ENCODE assay signal across 19 cellular contexts in the genomic region with DNA sequence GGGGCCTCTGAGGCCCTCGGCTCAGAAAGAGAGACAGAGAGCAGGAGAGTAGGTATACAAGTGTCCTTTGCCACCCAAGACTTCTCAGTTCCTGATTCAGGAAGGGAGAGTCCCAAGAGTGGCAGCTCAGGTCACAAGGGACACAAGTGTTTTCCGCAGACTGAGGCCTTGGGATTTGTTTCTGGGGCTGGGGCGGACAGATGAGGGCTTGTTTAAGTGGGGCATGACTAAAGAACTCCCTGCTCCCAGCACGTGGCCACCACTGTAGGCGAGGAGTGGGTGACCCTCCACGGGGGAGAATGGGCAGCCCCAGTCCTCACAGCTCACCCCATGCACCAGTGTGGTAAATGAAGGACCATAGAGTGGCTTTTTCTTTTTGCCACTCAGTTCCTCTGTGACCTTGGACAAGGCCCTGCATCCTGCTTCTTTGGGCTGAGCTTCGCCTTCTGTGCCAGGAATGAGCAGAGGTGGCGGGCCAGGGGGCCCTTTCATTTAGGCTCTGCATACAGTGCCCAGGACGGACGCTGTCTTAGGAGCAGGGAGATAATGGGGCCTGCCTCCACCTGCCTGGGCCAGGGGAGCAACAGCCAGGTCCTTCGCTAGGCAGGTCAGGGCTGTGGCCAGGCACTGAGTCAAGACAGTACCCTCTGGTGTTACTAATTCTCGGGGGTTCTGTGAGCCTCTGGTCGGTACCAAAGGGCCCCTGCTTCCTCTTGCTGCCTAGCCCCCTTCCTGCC. TPM values are rescaled to one million over a fixed set of nuclear protein-coding genes. Genes with fewer than 3 reads are reported as not detected.
DNase-seq lines count a peak whose midpoint lies in the region; ATAC-seq and TF ChIP-seq lines count a peak whose summit lies in the region.
"Had no signal": no experiment of that assay in that cellular context is flagged by ENCODE, and none has a peak within 500 bp of the region (broad histone marks: within the 10 kb centered on the region; RNA-seq: fewer than 3 reads in every experiment).

No MANE protein-coding gene starts in this region.

- H3K4me1 Mint-ChIP-seq in WTC11 = peaks cover 7% of the 10 kb centered on the region

- no peak for TF ChIP-seq CTCF in WTC11 (IDR thresholded peaks at IDR 0.05)
- no peak for TF ChIP-seq CTCF in left lung (IDR thresholded peaks at IDR 0.05)
- no peak for TF ChIP-seq CTCF in prostate gland (IDR thresholded peaks at IDR 0.05)

- H3K27me3 Mint-ChIP-seq in WTC11 (ENCODE audit: low read depth) = no peaks in the 10 kb centered on the region
- H3K27me3 Mint-ChIP-seq: CD4-positive, alpha-beta T cell had no signal

- H3K27ac ChIP-seq in left lung (no peak overlapping the region), prostate gland (no peak overlapping the region)

- TF ChIP-seq POLR2A in prostate gland (IDR thresholded peaks at IDR 0.05) (no peak), GM18505 (IDR thresholded peaks at IDR 0.05; ENCODE audit: borderline replicate concordance, extremely low read depth, insufficient read depth, insufficient read length) (no peak)

- POLR2A ChIA-PET in WTC11 (lab: Charles Lee) = no interaction called here

- H3K4me3 Mint-ChIP-seq in WTC11 = no peak overlapping the region
- H3K4me3 Mint-ChIP-seq: CD4-positive, alpha-beta T cell had no signal

- H3K4me1 ChIP-seq in left lung = no peaks in the 10 kb centered on the region
- H3K4me1 ChIP-seq in prostate gland (replicated peaks) = no peaks in the 10 kb centered on the region

- intact Hi-C loops in left lung (cut with DNase I) = no loop called here
- intact Hi-C loops in prostate gland (cut with DNase I) = no loop called here

- 86% methylated on average over 13 of the region's 13 CpGs for WGBS in prostate gland

- ATAC-seq in WTC11 (no peak), left lung (peak; percentile 40), GM21515 (IDR thresholded peaks at IDR 0.05; ENCODE audit: unreplicated experiment) (no peak), GM18505 (IDR thresholded peaks at IDR 0.05; ENCODE audit: unreplicated experiment) (no peak)
- ATAC-seq: Panc1, Right ventricle myocardium inferior had no signal

- no peak overlapping the region for H3K4me3 ChIP-seq in left lung
- H3K4me3 ChIP-seq in prostate gland = no peak overlapping the region

- CTCF ChIA-PET in WTC11 (lab: Charles Lee) = no interaction called here

- H3K9me3 ChIP-seq in left lung (peaks cover 0 to 21% of the 10 kb centered on the region in 2 donors), prostate gland (no peaks in the 10 kb centered on the region)

- H3K36me3 ChIP-seq in left lung (peaks cover 0 to 12% of the 10 kb centered on the region in 2 donors), prostate gland (no peaks in the 10 kb centered on the region)

- H3K27ac Mint-ChIP-seq in WTC11 = 0 out of 2 replicates have a peak overlapping the region, but pooled peaks have one; percentile 46
- H3K27ac Mint-ChIP-seq: CD4-positive, alpha-beta T cell had no signal

- H3K36me3 Mint-ChIP-seq in WTC11 = peaks cover 36% of the 10 kb centered on the region

- H3K27me3 ChIP-seq in left lung (no peaks in the 10 kb centered on the region), prostate gland (replicated peaks; ENCODE audit: insufficient read depth) (no peaks in the 10 kb centered on the region)

- DNase-seq in D341Med (ENCODE audit: low spot score) = peak; percentile 6
- DNase-seq in WTC11 (ENCODE audit: low spot score) = no peak
- no peak for DNase-seq in left lung
- DNase-seq in prostate gland (ENCODE audit: low spot score) = peak; percentile 1
- no peak for DNase-seq in stimulated activated naive CD4-positive, alpha-beta T cell treated with Interleukin-2 at 50 U/mL for 16 hours (lab: John Stamatoyannopoulos, UW)
- DNase-seq: AML-193; Calu3; CD4-positive, alpha-beta T cell; DMS79 treated with DMSO at 0.1 percent for 48 hours; IMR-90; NCI-H1417; NCI-H1930; NCI-H2171 treated with DMSO at 0.1 percent for 48 hours; NCI-H510A; NCI-H82 had no signal

- H3K9me3 Mint-ChIP-seq in WTC11 = peaks cover 21% of the 10 kb centered on the region

TF ChIP-seq in WTC11, 78 proteins besides CTCF, POLR2A, EP300 and RAD21 (continues in another document):
- TF ChIP-seq NFATC4 (CRISPR knock-in tag; IDR thresholded peaks at IDR 0.05) = no peak
- TF ChIP-seq FOXK1 (CRISPR knock-in tag; IDR thresholded peaks at IDR 0.05) = no peak
- TF ChIP-seq, protein P1, sequence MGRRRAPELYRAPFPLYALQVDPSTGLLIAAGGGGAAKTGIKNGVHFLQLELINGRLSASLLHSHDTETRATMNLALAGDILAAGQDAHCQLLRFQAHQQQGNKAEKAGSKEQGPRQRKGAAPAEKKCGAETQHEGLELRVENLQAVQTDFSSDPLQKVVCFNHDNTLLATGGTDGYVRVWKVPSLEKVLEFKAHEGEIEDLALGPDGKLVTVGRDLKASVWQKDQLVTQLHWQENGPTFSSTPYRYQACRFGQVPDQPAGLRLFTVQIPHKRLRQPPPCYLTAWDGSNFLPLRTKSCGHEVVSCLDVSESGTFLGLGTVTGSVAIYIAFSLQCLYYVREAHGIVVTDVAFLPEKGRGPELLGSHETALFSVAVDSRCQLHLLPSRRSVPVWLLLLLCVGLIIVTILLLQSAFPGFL (CRISPR knock-in tag; IDR thresholded peaks at IDR 0.05; ENCODE audit: borderline replicate concordance) = no peak
- TF ChIP-seq NR2C2 (CRISPR knock-in tag; IDR thresholded peaks at IDR 0.05) = no peak
- no peak for TF ChIP-seq RORB (CRISPR knock-in tag; IDR thresholded peaks at IDR 0.05)
- TF ChIP-seq, protein P2, sequence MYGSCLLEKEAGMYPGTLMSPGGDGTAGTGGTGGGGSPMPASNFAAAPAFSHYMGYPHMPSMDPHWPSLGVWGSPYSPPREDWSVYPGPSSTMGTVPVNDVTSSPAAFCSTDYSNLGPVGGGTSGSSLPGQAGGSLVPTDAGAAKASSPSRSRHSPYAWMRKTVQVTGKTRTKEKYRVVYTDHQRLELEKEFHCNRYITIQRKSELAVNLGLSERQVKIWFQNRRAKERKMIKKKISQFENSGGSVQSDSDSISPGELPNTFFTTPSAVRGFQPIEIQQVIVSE (CRISPR knock-in tag; IDR thresholded peaks at IDR 0.05; ENCODE audit: borderline replicate concordance) = no peak
- no peak for TF ChIP-seq ZBTB21 (CRISPR knock-in tag; IDR thresholded peaks at IDR 0.05; ENCODE audit: borderline replicate concordance)
- no peak for TF ChIP-seq CREM (CRISPR knock-in tag; IDR thresholded peaks at IDR 0.05)
- TF ChIP-seq, protein P3, sequence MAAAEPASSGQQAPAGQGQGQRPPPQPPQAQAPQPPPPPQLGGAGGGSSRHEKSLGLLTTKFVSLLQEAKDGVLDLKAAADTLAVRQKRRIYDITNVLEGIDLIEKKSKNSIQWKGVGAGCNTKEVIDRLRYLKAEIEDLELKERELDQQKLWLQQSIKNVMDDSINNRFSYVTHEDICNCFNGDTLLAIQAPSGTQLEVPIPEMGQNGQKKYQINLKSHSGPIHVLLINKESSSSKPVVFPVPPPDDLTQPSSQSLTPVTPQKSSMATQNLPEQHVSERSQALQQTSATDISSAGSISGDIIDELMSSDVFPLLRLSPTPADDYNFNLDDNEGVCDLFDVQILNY (CRISPR knock-in tag; IDR thresholded peaks at IDR 0.05) = no peak
- TF ChIP-seq, protein P4, sequence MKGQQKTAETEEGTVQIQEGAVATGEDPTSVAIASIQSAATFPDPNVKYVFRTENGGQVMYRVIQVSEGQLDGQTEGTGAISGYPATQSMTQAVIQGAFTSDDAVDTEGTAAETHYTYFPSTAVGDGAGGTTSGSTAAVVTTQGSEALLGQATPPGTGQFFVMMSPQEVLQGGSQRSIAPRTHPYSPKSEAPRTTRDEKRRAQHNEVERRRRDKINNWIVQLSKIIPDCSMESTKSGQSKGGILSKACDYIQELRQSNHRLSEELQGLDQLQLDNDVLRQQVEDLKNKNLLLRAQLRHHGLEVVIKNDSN (CRISPR knock-in tag; IDR thresholded peaks at IDR 0.05) = no peak
- TF ChIP-seq, protein P5, sequence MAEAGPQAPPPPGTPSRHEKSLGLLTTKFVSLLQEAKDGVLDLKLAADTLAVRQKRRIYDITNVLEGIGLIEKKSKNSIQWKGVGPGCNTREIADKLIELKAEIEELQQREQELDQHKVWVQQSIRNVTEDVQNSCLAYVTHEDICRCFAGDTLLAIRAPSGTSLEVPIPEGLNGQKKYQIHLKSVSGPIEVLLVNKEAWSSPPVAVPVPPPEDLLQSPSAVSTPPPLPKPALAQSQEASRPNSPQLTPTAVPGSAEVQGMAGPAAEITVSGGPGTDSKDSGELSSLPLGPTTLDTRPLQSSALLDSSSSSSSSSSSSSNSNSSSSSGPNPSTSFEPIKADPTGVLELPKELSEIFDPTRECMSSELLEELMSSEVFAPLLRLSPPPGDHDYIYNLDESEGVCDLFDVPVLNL (CRISPR knock-in tag; IDR thresholded peaks at IDR 0.05; ENCODE audit: borderline replicate concordance, low read depth) = no peak
- TF ChIP-seq SMAD4 (CRISPR knock-in tag; IDR thresholded peaks at IDR 0.05) = no peak
- no peak for TF ChIP-seq ETV6 (CRISPR knock-in tag; IDR thresholded peaks at IDR 0.05)
- no peak for TF ChIP-seq TEAD4 (CRISPR knock-in tag; IDR thresholded peaks at IDR 0.05)
- TF ChIP-seq, protein P6, sequence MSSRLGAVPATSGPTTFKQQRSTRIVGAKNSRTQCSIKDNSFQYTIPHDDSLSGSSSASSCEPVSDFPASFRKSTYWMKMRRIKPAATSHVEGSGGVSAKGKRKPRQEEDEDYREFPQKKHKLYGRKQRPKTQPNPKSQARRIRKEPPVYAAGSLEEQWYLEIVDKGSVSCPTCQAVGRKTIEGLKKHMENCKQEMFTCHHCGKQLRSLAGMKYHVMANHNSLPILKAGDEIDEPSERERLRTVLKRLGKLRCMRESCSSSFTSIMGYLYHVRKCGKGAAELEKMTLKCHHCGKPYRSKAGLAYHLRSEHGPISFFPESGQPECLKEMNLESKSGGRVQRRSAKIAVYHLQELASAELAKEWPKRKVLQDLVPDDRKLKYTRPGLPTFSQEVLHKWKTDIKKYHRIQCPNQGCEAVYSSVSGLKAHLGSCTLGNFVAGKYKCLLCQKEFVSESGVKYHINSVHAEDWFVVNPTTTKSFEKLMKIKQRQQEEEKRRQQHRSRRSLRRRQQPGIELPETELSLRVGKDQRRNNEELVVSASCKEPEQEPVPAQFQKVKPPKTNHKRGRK (CRISPR knock-in tag; IDR thresholded peaks at IDR 0.05; ENCODE audit: borderline replicate concordance) = no peak
- TF ChIP-seq NFYB (CRISPR knock-in tag; conservative IDR thresholded peaks at IDR 0.05; ENCODE audit: low read depth) = no peak
- TF ChIP-seq ZNF138 (CRISPR knock-in tag; conservative IDR thresholded peaks at IDR 0.05) = no peak
- TF ChIP-seq FOXJ3 (CRISPR knock-in tag; IDR thresholded peaks at IDR 0.05; ENCODE audit: borderline replicate concordance) = no peak

RNA-seq across cellular contexts. Expression of a gene that starts 50.8 kb away (rescaled TPM):
- total RNA-seq in WTC11 (2021) (3.3 to 3.6 TPM (median 3.5 TPM) in 3 replicates), left lung (1 to 10 TPM in 1 of 2 donors, not detected in 1; 1.2 TPM), prostate gland (1 to 10 TPM in 1 of 2 donors, under 1 TPM in 1; 0.23 to 1.5 TPM)
- total RNA-seq: CD4-positive, alpha-beta T cell; IMR-90; Right ventricle myocardium inferior had no signal

Comparison
In these comparisons a context has a peak if more than half of its experiments do, and no peak if none do; other contexts are left out.
1. DNase-seq: peak in D341Med (single experiment) and prostate gland (single experiment); none in WTC11 (single experiment), left lung (0 of 2) and stimulated activated naive CD4-positive, alpha-beta T cell treated with Interleukin-2 at 50 U/mL for 16 hours (single experiment).